1 cellular context compared by ENCODE assay signal in genomic region chrX:2680486-2681348, GRCh38.
TF ChIP-seq lines count a peak whose summit lies in the region.

No MANE protein-coding gene starts in this region.

TF ChIP-seq in HEK293, 187 proteins besides CTCF, POLR2A, EP300 and RAD21 (continued from another document):
- TF ChIP-seq, protein P1, sequence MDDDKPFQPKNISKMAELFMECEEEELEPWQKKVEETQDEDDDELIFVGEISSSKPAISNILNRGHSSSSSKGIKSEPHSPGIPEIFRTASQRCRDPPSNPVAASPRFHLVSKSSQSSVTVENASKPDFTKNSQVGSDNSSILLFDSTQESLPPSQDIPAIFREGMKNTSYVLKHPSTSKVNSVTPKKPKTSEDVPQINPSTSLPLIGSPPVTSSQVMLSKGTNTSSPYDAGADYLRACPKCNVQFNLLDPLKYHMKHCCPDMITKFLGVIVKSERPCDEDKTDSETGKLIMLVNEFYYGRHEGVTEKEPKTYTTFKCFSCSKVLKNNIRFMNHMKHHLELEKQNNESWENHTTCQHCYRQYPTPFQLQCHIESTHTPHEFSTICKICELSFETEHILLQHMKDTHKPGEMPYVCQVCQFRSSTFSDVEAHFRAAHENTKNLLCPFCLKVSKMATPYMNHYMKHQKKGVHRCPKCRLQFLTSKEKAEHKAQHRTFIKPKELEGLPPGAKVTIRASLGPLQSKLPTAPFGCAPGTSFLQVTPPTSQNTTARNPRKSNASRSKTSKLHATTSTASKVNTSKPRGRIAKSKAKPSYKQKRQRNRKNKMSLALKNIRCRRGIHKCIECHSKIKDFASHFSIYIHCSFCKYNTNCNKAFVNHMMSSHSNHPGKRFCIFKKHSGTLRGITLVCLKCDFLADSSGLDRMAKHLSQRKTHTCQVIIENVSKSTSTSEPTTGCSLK (tag by site-specific recombination; IDR thresholded peaks at IDR 0.05): no peak
- TF ChIP-seq ZNF157 (tag by site-specific recombination; IDR thresholded peaks at IDR 0.05): no peak
TF ChIP-seq in HEK293: peak in this region for 5.
